In the genomic region with DNA sequence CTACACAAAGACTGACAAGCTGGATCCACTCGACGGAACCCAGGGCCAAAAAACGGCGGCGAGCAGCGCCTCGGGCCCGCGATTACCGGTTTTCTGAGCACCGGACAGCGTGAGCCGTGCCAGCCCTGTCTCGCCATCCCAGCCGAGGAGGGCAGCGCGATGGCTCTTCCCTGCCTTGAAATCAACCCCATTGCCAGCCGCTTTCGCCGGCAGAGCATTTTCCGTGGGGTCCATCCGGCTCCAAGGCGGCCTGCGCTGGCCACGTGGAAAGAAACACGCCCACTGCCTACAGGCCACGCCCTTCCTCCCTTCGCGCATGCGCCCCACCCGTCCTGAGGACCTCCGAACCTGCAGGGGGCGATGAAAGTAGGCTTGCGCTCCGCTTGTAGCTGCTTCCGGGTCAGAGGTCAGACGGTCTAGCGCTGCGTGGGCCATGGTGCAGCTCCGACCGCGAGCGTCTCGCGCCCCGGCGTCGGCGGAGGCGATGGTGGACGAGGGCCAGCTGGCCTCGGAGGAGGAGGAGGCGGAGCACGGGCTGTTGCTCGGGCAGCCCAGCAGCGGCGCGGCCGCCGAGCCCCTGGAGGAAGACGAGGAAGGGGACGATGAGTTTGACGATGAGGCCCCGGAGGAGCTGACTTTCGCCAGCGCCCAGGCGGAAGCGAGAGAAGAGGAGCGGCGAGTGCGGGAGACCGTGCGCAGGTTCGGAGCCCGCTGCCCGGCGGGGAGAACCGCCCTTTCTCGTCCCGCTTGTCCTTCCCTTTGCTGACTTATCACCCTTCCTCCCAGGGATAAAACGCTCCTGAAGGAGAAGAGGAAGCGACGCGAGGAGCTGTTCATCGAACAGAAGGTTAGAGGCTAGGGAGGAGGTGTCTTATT, we compare ENCODE assay signal across 1 cellular context.
TF ChIP-seq lines count a peak whose summit lies in the region.

NOL7 (plus strand) TSS at position 410 of the 876 bp plus-strand sequence; CDS start at position 434, 24 bp downstream.

TF ChIP-seq in K562, 482 proteins besides CTCF, POLR2A, EP300 and RAD21 (continued from another document):
- TF ChIP-seq IRF1 (CRISPR knock-in tag; IDR thresholded peaks at IDR 0.05; ENCODE audit: borderline replicate concordance) (0 out of 2 replicates have a peak, but pooled peaks have one; percentile 24), E2F5 (CRISPR knock-in tag; IDR thresholded peaks at IDR 0.05) (peak; percentile 99), E2F8 (IDR thresholded peaks at IDR 0.05; ENCODE audit: low read depth, partially characterized antibody) (peak; percentile 88), ZNF668 (CRISPR knock-in tag; IDR thresholded peaks at IDR 0.05) (no peak), ZFP30 (CRISPR knock-in tag; IDR thresholded peaks at IDR 0.05; ENCODE audit: borderline replicate concordance) (no peak), POLR2AphosphoS2 (IDR thresholded peaks at IDR 0.05; ENCODE audit: low read length) (peak; percentile 96), U2AF2 (optimal IDR thresholded peaks at IDR 0.05; ENCODE audit: low read depth, low read length) (no peak), CXXC5 (CRISPR knock-in tag; IDR thresholded peaks at IDR 0.05) (peak; percentile 98), STAG1 (CRISPR knock-in tag; IDR thresholded peaks at IDR 0.05; ENCODE audit: borderline replicate concordance) (no peak), ILK (tag; IDR thresholded peaks at IDR 0.05; ENCODE audit: borderline replicate concordance, low read depth) (no peak), HNRNPK (IDR thresholded peaks at IDR 0.05; ENCODE audit: low read depth, low read length, poor library complexity, severe bottlenecking) (no peak), GATA2 (CRISPR knock-in tag; IDR thresholded peaks at IDR 0.05) (no peak), CBFA2T3 (IDR thresholded peaks at IDR 0.05) (peak; percentile 25; the same call in 1 of the 2 replicates), SREBF1 (IDR thresholded peaks at IDR 0.05; ENCODE audit: borderline replicate concordance, low read depth, low read length) (0 out of 2 replicates have a peak, but pooled peaks have one; percentile 87), BDP1 (IDR thresholded peaks at IDR 0.05; ENCODE audit: insufficient read depth, insufficient read length) (no peak), GTF3C2 (IDR thresholded peaks at IDR 0.05; ENCODE audit: borderline replicate concordance, extremely low read depth, insufficient read length) (no peak), FOXK1 (CRISPR knock-in tag; IDR thresholded peaks at IDR 0.05; ENCODE audit: borderline replicate concordance) (0 out of 2 replicates have a peak, but pooled peaks have one; percentile 85), HMG20A (CRISPR knock-in tag; conservative IDR thresholded peaks at IDR 0.05) (no peak), KLF13 (tag; IDR thresholded peaks at IDR 0.05; ENCODE audit: borderline replicate concordance, low read depth) (peak; percentile 99), RBBP5 (IDR thresholded peaks at IDR 0.05; ENCODE audit: borderline replicate concordance, insufficient read depth, low read length, poor library complexity, severe bottlenecking) (peak; percentile 98), E4F1 (CRISPR knock-in tag; IDR thresholded peaks at IDR 0.05; ENCODE audit: borderline replicate concordance) (no peak), ADNP (tag; IDR thresholded peaks at IDR 0.05) (no peak), TAL1 (IDR thresholded peaks at IDR 0.05) (no peak), SAFB (IDR thresholded peaks at IDR 0.05; ENCODE audit: borderline replicate concordance, low read depth, low read length) (peak; percentile 67), DDX20 (tag; IDR thresholded peaks at IDR 0.05; ENCODE audit: low read depth) (no peak)
